18 cellular contexts compared by ENCODE assay signal in the genomic region with DNA sequence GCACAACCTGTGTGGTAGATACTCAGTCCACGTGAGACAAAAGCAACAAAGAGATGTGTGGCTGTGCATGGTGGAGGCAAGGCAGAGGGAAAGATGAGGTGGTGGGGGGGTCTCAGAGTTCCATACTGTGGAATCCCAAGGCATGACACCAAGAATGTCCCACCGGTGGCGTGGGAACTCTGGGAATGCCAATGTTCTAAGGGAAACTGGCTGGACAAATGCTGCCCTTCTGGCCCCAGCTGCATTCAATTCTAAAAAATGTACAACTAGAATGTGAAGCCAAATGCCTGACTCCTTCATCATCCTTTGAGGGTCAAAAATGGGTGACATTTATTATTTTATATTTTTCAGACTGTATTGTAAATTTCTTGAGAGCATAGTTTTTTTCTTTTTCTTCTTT. TPM values are rescaled to one million over a fixed set of nuclear protein-coding genes. Genes with fewer than 3 reads are reported as not detected.
DNase-seq lines count a peak whose midpoint lies in the region; ATAC-seq, FAIRE-seq and TF ChIP-seq lines count a peak whose summit lies in the region.
"Had no signal": no experiment of that assay in that cellular context is flagged by ENCODE, and none has a peak within 500 bp of the region (broad histone marks: within the 10 kb centered on the region; RNA-seq: fewer than 3 reads in every experiment).

No MANE protein-coding gene starts in this region.

- H3K4me2 ChIP-seq in HepG2 (ENCODE audit: low read depth, low read length) (no peak overlapping the region), neural progenitor cell (no peak overlapping the region)
- H3K4me2 ChIP-seq: PC-9 had no signal

- H3K4me1 Mint-ChIP-seq in neural progenitor cell, result peaks cover 10% of the 10 kb centered on the region
- no peaks in the 10 kb centered on the region for H3K4me1 Mint-ChIP-seq in Calu3 (ENCODE audit: low read depth, unreplicated experiment)

- H3K36me3 Mint-ChIP-seq in neural progenitor cell (peaks cover 13% of the 10 kb centered on the region), Calu3 (ENCODE audit: insufficient read depth, unreplicated experiment) (no peaks in the 10 kb centered on the region)

- no peak for TF ChIP-seq RAD21 in liver (IDR thresholded peaks at IDR 0.05)
- TF ChIP-seq RAD21 in HepG2 (CRISPR knock-in tag; IDR thresholded peaks at IDR 0.05), result no peak

- BruUV-seq in HepG2 (replicated peaks; lab: Mats Ljungman, UMichigan) (no TSS peak), Calu3 (replicated peaks; lab: Mats Ljungman, UMichigan) (no TSS peak)

- H3K4me3 Mint-ChIP-seq in neural progenitor cell (no peak overlapping the region), Calu3 (ENCODE audit: low read depth, unreplicated experiment) (no peak overlapping the region)

- CTCF ChIA-PET in HepG2 (lab: Yijun Ruan, JAX; ENCODE audit: low intra/inter-chr PET ratio, low total read pairs) (no interaction called here), Calu3 (lab: Charles Lee) (no interaction called here)

- in situ Hi-C loops in HepG2 (cut with HindIII; ENCODE audit: extremely low pct_ligation_motif_present, low pct_unique_long_range_greater_than_20kb), result no loop called here

- no peak for FAIRE-seq in HepG2 (lab: Jason Lieb, UNC)

- no peaks in the 10 kb centered on the region for H3K9me3 ChIP-seq in liver (ENCODE audit: control insufficient read depth in 4 of 4, low read length in 3 of 4)
- no peaks in the 10 kb centered on the region for H3K9me3 ChIP-seq in HepG2 (ENCODE audit: low read length)
- H3K9me3 ChIP-seq in neural progenitor cell (ENCODE audit: low read depth), result no peaks in the 10 kb centered on the region
- no peaks in the 10 kb centered on the region for H3K9me3 ChIP-seq in testis

- H3K9me3 Mint-ChIP-seq in neural progenitor cell (no peaks in the 10 kb centered on the region), Calu3 (ENCODE audit: low read depth, unreplicated experiment) (no peaks in the 10 kb centered on the region)

- H3K4me3 ChIP-seq in liver (ENCODE audit: low read depth in 1 of 3, low read length in 3 of 3) (no peak overlapping the region), HepG2 (replicated peaks in 1 of 3; ENCODE audit: insufficient read depth in 1 of 3, low read depth in 2 of 3, low read length in 3 of 3) (no peak overlapping the region), dorsolateral prefrontal cortex (no peak overlapping the region), neural progenitor cell (no peak overlapping the region), testis (no peak overlapping the region)
- H3K4me3 ChIP-seq: PC-9, SK-N-MC had no signal

- H3K27ac ChIP-seq in liver (ENCODE audit: low read depth in 1 of 2, low read length in 2 of 2), result no peak overlapping the region
- H3K27ac ChIP-seq in HepG2 (ENCODE audit: extremely low read length, insufficient read depth, low read length), result no peak overlapping the region
- H3K27ac ChIP-seq in dorsolateral prefrontal cortex, result peak overlapping the region in 55 of 59 donors; percentile 59 to 98 (median 91)
- no peak overlapping the region for H3K27ac ChIP-seq in neural progenitor cell
- peak overlapping the region in 1 of 2 donors; percentile 30 for H3K27ac ChIP-seq in testis
- H3K27ac ChIP-seq: 22Rv1, HL-60, PC-9, SK-N-MC had no signal

- peaks cover 5% of the 10 kb centered on the region for H3K27me3 Mint-ChIP-seq in neural progenitor cell (ENCODE audit: insufficient read depth, low read depth)
- H3K27me3 Mint-ChIP-seq in Calu3 (ENCODE audit: unreplicated experiment), result no peaks in the 10 kb centered on the region

- H3F3A ChIP-seq in neural progenitor cell (ENCODE audit: low read depth), result peaks cover 26% of the 10 kb centered on the region

- no peak for TF ChIP-seq CTCF in liver (IDR thresholded peaks at IDR 0.05; ENCODE audit: low read depth, low read length, missing input control)
- no peak for TF ChIP-seq CTCF in HepG2 (CRISPR knock-in tag; IDR thresholded peaks at IDR 0.05)
- no peak for TF ChIP-seq CTCF in dorsolateral prefrontal cortex (IDR thresholded peaks at IDR 0.05 in 54 of 56, conservative IDR thresholded peaks at IDR 0.05 in 2 of 56; ENCODE audit: low read depth in 1 of 56, partially characterized antibody in 56 of 56)
- TF ChIP-seq CTCF in neural progenitor cell (IDR thresholded peaks at IDR 0.05), result no peak
- no peak for TF ChIP-seq CTCF in testis (IDR thresholded peaks at IDR 0.05)
- TF ChIP-seq CTCF in Calu3 (IDR thresholded peaks at IDR 0.05; ENCODE audit: unreplicated experiment), result no peak

- ATAC-seq in HepG2 (no peak), GM18873 (IDR thresholded peaks at IDR 0.05; ENCODE audit: low FRiP score, unreplicated experiment) (no peak)
- ATAC-seq: HCT116 had no signal

- no peak for TF ChIP-seq EP300 in HepG2 (IDR thresholded peaks at IDR 0.05; ENCODE audit: low read depth in 2 of 2, low read length in 2 of 2)
- TF ChIP-seq EP300 in HepG2 (CRISPR knock-in tag; IDR thresholded peaks at IDR 0.05; ENCODE audit: borderline replicate concordance), result no peak

- H3K27ac Mint-ChIP-seq in neural progenitor cell (peak overlapping the region; percentile 93), Calu3 (ENCODE audit: unreplicated experiment) (no peak overlapping the region)

- intact Hi-C loops in HepG2 (cut with micrococcal nuclease; ENCODE audit: unreplicated experiment), result no loop called here
- intact Hi-C loops in dorsolateral prefrontal cortex (cut with DNase I), result loop anchor here in 1 of 2 donors (2.0 to 5.0 kb wide), 2 partner anchors 74 to 112 kb away; no protein-coding TSS in a partner anchor
- intact Hi-C loops in testis (cut with DNase I; ENCODE audit: low total_unique reads), result loop anchor here (10.0 kb wide), 1 partner anchor 50 kb away; no protein-coding TSS in a partner anchor
- intact Hi-C loops in Calu3 (cut with micrococcal nuclease; ENCODE audit: unreplicated experiment), result no loop called here

- no peaks in the 10 kb centered on the region for H3K27me3 ChIP-seq in liver (ENCODE audit: control insufficient read depth in 4 of 4, insufficient read depth in 4 of 4, low read length in 3 of 4)
- H3K27me3 ChIP-seq in HepG2 (ENCODE audit: control insufficient read depth in 1 of 2, insufficient read depth in 2 of 2, low read length in 2 of 2), result 0 out of 5 replicates have a peak, but pooled peaks cover 0 to 2% of the 10 kb centered on the region in 2 experiments
- no peaks in the 10 kb centered on the region for H3K27me3 ChIP-seq in dorsolateral prefrontal cortex
- no peaks in the 10 kb centered on the region for H3K27me3 ChIP-seq in neural progenitor cell
- H3K27me3 ChIP-seq in testis, result no peaks in the 10 kb centered on the region

- H3K4me1 ChIP-seq in liver (ENCODE audit: control insufficient read depth in 4 of 4, insufficient read depth in 4 of 4, low read length in 3 of 4) (no peaks in the 10 kb centered on the region), HepG2 (ENCODE audit: insufficient read depth, low read length) (no peaks in the 10 kb centered on the region), neural progenitor cell (peaks cover 27% of the 10 kb centered on the region), testis (peaks cover 37% of the 10 kb centered on the region)

- no peaks in the 10 kb centered on the region for H3K79me2 ChIP-seq in HepG2 (ENCODE audit: insufficient read depth, low read length)
- no peaks in the 10 kb centered on the region for H3K79me2 ChIP-seq in neural progenitor cell (ENCODE audit: low read depth)

- DNase-seq in HepG2 (ENCODE audit: low spot score) (no peak), dorsolateral prefrontal cortex (no peak), neural progenitor cell (ENCODE audit: low spot score) (no peak), testis (no peak), islet precursor cell (no peak), Calu3 (no peak)
- DNase-seq: C1 segment of cervical spinal cord, KBM-7, NCI-H1694, NCI-H446 treated with DMSO at 0.1 percent for 48 hours, NCI-H774, PC-9 had no signal

- no peak overlapping the region for H3K9ac ChIP-seq in liver (ENCODE audit: low read depth in 1 of 2, low read length in 2 of 2)
- no peak overlapping the region for H3K9ac ChIP-seq in HepG2 (ENCODE audit: insufficient read depth, low read depth, low read length)
- no peak overlapping the region for H3K9ac ChIP-seq in neural progenitor cell

- WGBS in liver, result 90% methylated on average over 3 of the region's 3 CpGs
- 7% methylated on average over 3 of the region's 3 CpGs for WGBS in HepG2 (ENCODE audit: low lambda C conversion rate)
- WGBS in testis, 2 donors, result 88 to 89% methylated on average over 3 of the region's 3 CpGs

- H3K36me3 ChIP-seq in liver (ENCODE audit: control insufficient read depth in 4 of 4, insufficient read depth in 3 of 4, low read depth in 1 of 4, low read length in 3 of 4) (peaks cover 0 to 4% (median 0%) of the 10 kb centered on the region in 4 donors), HepG2 (replicated peaks in 1 of 2; ENCODE audit: control insufficient read depth in 1 of 2, insufficient read depth in 2 of 2, low read length in 2 of 2) (no peaks in the 10 kb centered on the region), neural progenitor cell (peaks cover 4% of the 10 kb centered on the region), testis (ENCODE audit: low read depth, missing control alignments) (no peaks in the 10 kb centered on the region)

- POLR2A ChIA-PET in HepG2 (lab: Yijun Ruan, JAX), result no interaction called here

- no peak for TF ChIP-seq POLR2A in HepG2 (IDR thresholded peaks at IDR 0.05; ENCODE audit: insufficient read depth in 1 of 2, low read depth in 2 of 2, low read length in 2 of 2)
- TF ChIP-seq POLR2A in testis (IDR thresholded peaks at IDR 0.05), result no peak

- H2AFZ ChIP-seq in HepG2 (ENCODE audit: low read length) (no peak overlapping the region), neural progenitor cell (replicated peaks) (no peak overlapping the region)
- H2AFZ ChIP-seq: PC-9 had no signal

- H4K20me1 ChIP-seq in HepG2 (ENCODE audit: insufficient read depth, low read length) (no peaks in the 10 kb centered on the region), neural progenitor cell (ENCODE audit: low read depth) (peaks cover 21% of the 10 kb centered on the region)

RNA-seq across cellular contexts. Expression of a gene that starts 58.2 kb away (rescaled TPM):
- total RNA-seq in liver (under 1 TPM; 0.08 to 0.14 TPM), HepG2 (2016; rRNA removed; fragmentation: Illumina TruSeq; extraction: Trizol) (not detected in 2 replicates), dorsolateral prefrontal cortex (1 to 10 TPM in 84 of 120 experiments, under 1 TPM in 23, not detected in 13; 0.54 to 6.9 (median 1.5) TPM), neural progenitor cell (ENCODE audit: low replicate concordance) (2.0 and 3.4 TPM in 2 replicates), testis (10 to 100 TPM; 10.5 to 33.0 TPM), Calu3 (2022) (not detected in 2 replicates)
- polyA plus RNA-seq in liver (not detected), HepG2 (2011; rRNA removed) (not detected in 2 replicates), testis (ENCODE audit: insufficient read depth, low read depth, low replicate concordance) (44.9 TPM)
- total RNA-seq in HepG2 (2016; cell fraction: cytosol; rRNA removed; fragmentation: Illumina TruSeq; extraction: Trizol; ENCODE audit: low read depth), result not detected in 2 replicates
- total RNA-seq in HepG2 (2016; cell fraction: insoluble cytoplasmic fraction; rRNA removed; fragmentation: Illumina TruSeq; extraction: Trizol), result not detected in 2 replicates
- total RNA-seq in HepG2 (2016; cell fraction: membrane; rRNA removed; fragmentation: Illumina TruSeq; extraction: Trizol), result not detected in 2 replicates
- total RNA-seq in HepG2 (2016; cell fraction: nucleus; rRNA removed; fragmentation: Illumina TruSeq; extraction: Trizol), result not detected in 2 replicates
- not detected in 2 replicates for polyA plus RNA-seq in HepG2 (2011; cell fraction: cytosol; rRNA removed)
- not detected in 2 replicates for polyA plus RNA-seq in HepG2 (2011; cell fraction: nucleus; rRNA removed)
- polyA plus RNA-seq in HepG2 (2012), result not detected in 2 replicates
- polyA plus RNA-seq in HepG2 (2016; cell fraction: cytosol; fragmentation: Illumina TruSeq; extraction: Trizol; ENCODE audit: low read depth), result not detected in 2 replicates
- not detected in 2 replicates for polyA plus RNA-seq in HepG2 (2016; cell fraction: insoluble cytoplasmic fraction; fragmentation: Illumina TruSeq; extraction: Trizol; ENCODE audit: low read depth)
- polyA plus RNA-seq in HepG2 (2016; cell fraction: membrane; fragmentation: Illumina TruSeq; extraction: Trizol; ENCODE audit: low read depth), result not detected in 2 replicates
- not detected in 2 replicates for polyA plus RNA-seq in HepG2 (2016; cell fraction: nucleus; fragmentation: Illumina TruSeq; extraction: Trizol; ENCODE audit: insufficient read depth, low read depth)
- 0.23 TPM in 1 of 2 replicates, not detected in the other for polyA minus RNA-seq in HepG2 (2011; rRNA and poly(A)+ RNA removed; ENCODE audit: low replicate concordance)
- not detected in 2 replicates for polyA minus RNA-seq in HepG2 (2011; cell fraction: cytosol; rRNA and poly(A)+ RNA removed)
- not detected in 2 replicates for polyA minus RNA-seq in HepG2 (2011; cell fraction: nucleus; rRNA and poly(A)+ RNA removed)
- total RNA-seq: PC-9 had no signal

Comparison
In these comparisons a context has a peak if more than half of its experiments do, and no peak if none do; other contexts are left out.
1. H3K27ac ChIP-seq: peak in dorsolateral prefrontal cortex (55 of 59); none in liver (0 of 2), HepG2 (single experiment) and neural progenitor cell (single experiment).